Comparison of ENCODE assay signal across 7 cellular contexts in genomic region chr19:12891553-12892021, GRCh38. TPM values are rescaled to one million over a fixed set of nuclear protein-coding genes. Genes with fewer than 3 reads are reported as not detected.
DNase-seq lines count a peak whose midpoint lies in the region; ATAC-seq and TF ChIP-seq lines count a peak whose summit lies in the region.

No MANE protein-coding gene starts in this region.

- H3K36me3 ChIP-seq in iPS-15b (ENCODE audit: control insufficient read depth, insufficient read depth, low read length) = peaks cover 12% of the 10 kb centered on the region

- H3K4me3 Mint-ChIP-seq in activated CD8-positive, alpha-beta T cell treated with anti-CD3 and anti-CD28 coated beads for 36 hours = peak overlapping the region; percentile 100
- peak overlapping the region; percentile 94 to 97 for H3K4me3 Mint-ChIP-seq in stimulated activated naive B cell treated with anti-CD40 and anti-IgM and Interleukin-4, amounts not matched to agents 10 μg/mL and 1 μg/mL and 100 μg/mL, for 72 hours

- H3K27me3 Mint-ChIP-seq in activated CD8-positive, alpha-beta T cell treated with anti-CD3 and anti-CD28 coated beads for 36 hours = no peaks in the 10 kb centered on the region
- H3K27me3 Mint-ChIP-seq in stimulated activated naive B cell treated with anti-CD40 and anti-IgM and Interleukin-4, amounts not matched to agents 10 μg/mL and 1 μg/mL and 100 μg/mL, for 72 hours = no peaks in the 10 kb centered on the region

- H3K9ac ChIP-seq in iPS-15b (ENCODE audit: low read depth, low read length) = peak overlapping the region; percentile 68

- H3K9me3 ChIP-seq in iPS-15b (ENCODE audit: control insufficient read depth, insufficient read depth, low read length) = no peaks in the 10 kb centered on the region

- no peaks in the 10 kb centered on the region for H3K9me3 Mint-ChIP-seq in activated CD8-positive, alpha-beta T cell treated with anti-CD3 and anti-CD28 coated beads for 36 hours
- H3K9me3 Mint-ChIP-seq in stimulated activated naive B cell treated with anti-CD40 and anti-IgM and Interleukin-4, amounts not matched to agents 10 μg/mL and 1 μg/mL and 100 μg/mL, for 72 hours = no peaks in the 10 kb centered on the region

- POLR2A ChIA-PET in activated CD8-positive, alpha-beta T cell treated with anti-CD3 and anti-CD28 coated beads for 36 hours (lab: Charles Lee) = interaction anchor here (0.6 to 3.4 kb wide), 16 partner anchors 8 to 264 kb away, joined by 3 to 19 read pairs (median 4); partner anchors contain the start of genes CALR, DNASE2, FARSA and SYCE2

- intact Hi-C loops in activated CD8-positive, alpha-beta T cell treated with anti-CD3 and anti-CD28 coated beads for 36 hours (cut with micrococcal nuclease) = no loop called here

- H3K4me1 ChIP-seq in iPS-15b (ENCODE audit: control insufficient read depth, insufficient read depth, low read length) = no peaks in the 10 kb centered on the region

- CTCF ChIA-PET in activated CD8-positive, alpha-beta T cell treated with anti-CD3 and anti-CD28 coated beads for 36 hours (lab: Charles Lee) = interaction anchor here (0.9 to 2.9 kb wide), 6 partner anchors 9 to 74 kb away, joined by 3 to 18 read pairs (median 4); partner anchors contain the start of genes DNASE2 and MAST1

- H3K4me3 ChIP-seq in iPS-15b (ENCODE audit: low read depth, low read length) = peak overlapping the region; percentile 98

- ATAC-seq in HG02642 (IDR thresholded peaks at IDR 0.05; ENCODE audit: poor library complexity, unreplicated experiment) (peak; percentile 4), GM21423 (IDR thresholded peaks at IDR 0.05; ENCODE audit: unreplicated experiment) (no peak)
- ATAC-seq in activated CD8-positive, alpha-beta T cell treated with anti-CD3 and anti-CD28 coated beads for 36 hours = no peak
- ATAC-seq in stimulated activated naive B cell treated with anti-CD40 and anti-IgM and Interleukin-4, amounts not matched to agents 10 μg/mL and 1 μg/mL and 100 μg/mL, for 72 hours (replicated peaks) = no peak

- H3K36me3 Mint-ChIP-seq in activated CD8-positive, alpha-beta T cell treated with anti-CD3 and anti-CD28 coated beads for 36 hours (ENCODE audit: low read depth) = peaks cover 17% of the 10 kb centered on the region
- peaks cover 22 to 37% of the 10 kb centered on the region in 2 donors for H3K36me3 Mint-ChIP-seq in stimulated activated naive B cell treated with anti-CD40 and anti-IgM and Interleukin-4, amounts not matched to agents 10 μg/mL and 1 μg/mL and 100 μg/mL, for 72 hours

- H3K27ac Mint-ChIP-seq in activated CD8-positive, alpha-beta T cell treated with anti-CD3 and anti-CD28 coated beads for 36 hours = peak overlapping the region; percentile 95
- H3K27ac Mint-ChIP-seq in stimulated activated naive B cell treated with anti-CD40 and anti-IgM and Interleukin-4, amounts not matched to agents 10 μg/mL and 1 μg/mL and 100 μg/mL, for 72 hours = peak overlapping the region; percentile 98

- peaks cover 21% of the 10 kb centered on the region for H3K4me1 Mint-ChIP-seq in activated CD8-positive, alpha-beta T cell treated with anti-CD3 and anti-CD28 coated beads for 36 hours (ENCODE audit: low read depth)
- H3K4me1 Mint-ChIP-seq in stimulated activated naive B cell treated with anti-CD40 and anti-IgM and Interleukin-4, amounts not matched to agents 10 μg/mL and 1 μg/mL and 100 μg/mL, for 72 hours = peaks cover 16 to 29% of the 10 kb centered on the region in 2 donors

- H3K27me3 ChIP-seq in iPS-15b (ENCODE audit: control insufficient read depth, insufficient read depth, low read length) = peaks cover 12% of the 10 kb centered on the region

- no peak for TF ChIP-seq CTCF in activated CD8-positive, alpha-beta T cell treated with anti-CD3 and anti-CD28 coated beads for 36 hours (IDR thresholded peaks at IDR 0.05)

- DNase-seq in activated CD8-positive, alpha-beta T cell treated with anti-CD3 and anti-CD28 coated beads for 36 hours = peak; percentile 45
- DNase-seq in stimulated activated naive B cell treated with anti-CD40 and anti-IgM and Interleukin-4, amounts not matched to agents 10 μg/mL and 1 μg/mL and 100 μg/mL, for 72 hours = no peak
- DNase-seq in EL (no peak), NCI-H2227 treated with DMSO at 0.1 percent for 48 hours (lab: John Stamatoyannopoulos, UW) (no peak)

RNA-seq across cellular contexts. Expression of gene GCDH, which starts 0.6 kb away (rescaled TPM):
- 10 to 100 TPM; 37.5 to 43.8 TPM for total RNA-seq in activated CD8-positive, alpha-beta T cell treated with anti-CD3 and anti-CD28 coated beads for 36 hours

RNA-seq across cellular contexts. Expression of gene KLF1, which starts 4.6 kb away (rescaled TPM):
- under 1 TPM; 0.32 to 0.38 TPM for total RNA-seq in activated CD8-positive, alpha-beta T cell treated with anti-CD3 and anti-CD28 coated beads for 36 hours

RNA-seq across cellular contexts. Expression of gene DNASE2, which starts 10.3 kb away (rescaled TPM):
- 10 to 100 TPM; 22.3 to 26.1 TPM for total RNA-seq in activated CD8-positive, alpha-beta T cell treated with anti-CD3 and anti-CD28 coated beads for 36 hours

RNA-seq across cellular contexts. Expression of gene SYCE2, which starts 27.5 kb away (rescaled TPM):
- 1 to 10 TPM; 3.0 to 4.4 TPM for total RNA-seq in activated CD8-positive, alpha-beta T cell treated with anti-CD3 and anti-CD28 coated beads for 36 hours

RNA-seq across cellular contexts. Expression of gene FARSA, which starts 41.9 kb away (rescaled TPM):
- total RNA-seq in activated CD8-positive, alpha-beta T cell treated with anti-CD3 and anti-CD28 coated beads for 36 hours = 100 to 1,000 TPM; 128 to 138 TPM
